24 cellular contexts compared by ENCODE assay signal in the genomic region with DNA sequence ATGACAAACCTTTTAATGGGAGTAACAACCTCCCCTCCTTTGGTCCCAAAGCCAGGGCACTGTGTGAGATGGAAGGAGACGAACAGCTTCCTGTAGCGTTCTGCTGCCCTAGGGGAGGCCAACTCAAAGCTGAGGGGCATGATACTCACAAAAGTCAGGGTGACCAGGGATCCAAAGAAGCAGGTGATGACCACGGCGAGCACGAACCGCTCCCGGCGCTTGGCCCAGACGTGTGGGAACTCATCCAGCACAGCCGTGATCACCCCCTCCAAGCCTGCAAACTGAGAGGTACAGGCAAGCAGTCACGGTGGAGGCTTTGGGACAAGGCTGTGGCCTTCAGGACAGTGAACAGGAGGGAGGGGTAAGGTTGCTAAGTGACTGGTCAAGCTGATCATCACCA. TPM values are rescaled to one million over a fixed set of nuclear protein-coding genes. Genes with fewer than 3 reads are reported as not detected.
"Had no signal": no experiment of that assay in that cellular context is flagged by ENCODE, and none has a peak within 500 bp of the region (broad histone marks: within the 10 kb centered on the region; RNA-seq: fewer than 3 reads in every experiment).

No MANE protein-coding gene starts in this region.

- H3K27ac ChIP-seq: HL-60, RWPE1 had no signal

- H3K9ac ChIP-seq: SK-N-SH had no signal

- H3K36me3 ChIP-seq: MG63 had no signal

- ATAC-seq: HepG2, Panc1 had no signal

- H3K9me3 ChIP-seq: MG63, SK-N-SH had no signal

- DNase-seq: IMR-90, Karpas-422, KG1, MG63, NCI-H1092, NCI-H1105 treated with DMSO at 0.1 percent for 48 hours, NCI-H1417 treated with DMSO at 0.1 percent for 48 hours, NCI-H187, NCI-H2029, NCI-H2081 treated with DMSO at 0.1 percent for 48 hours, NCI-H2171, NCI-H226, NCI-H446, NCI-H510A, NCI-H524 treated with DMSO at 0.1 percent for 48 hours, NCI-H69, NCI-H774, SHP77, SK-N-SH had no signal

- H3K4me3 ChIP-seq: MG63 had no signal

- H3K4me2 ChIP-seq: SK-N-SH had no signal

RNA-seq across cellular contexts. Expression of a gene that starts 25.1 kb away (rescaled TPM):
- total RNA-seq: HT-29 had no signal
- polyA plus RNA-seq: IMR-90 had no signal
